In genomic region chr17:8359769-8360168, GRCh38 we compare ENCODE assay signal across 10 cellular contexts. TPM values are rescaled to one million over a fixed set of nuclear protein-coding genes. Genes with fewer than 3 reads are reported as not detected.
DNase-seq lines count a peak whose midpoint lies in the region; ATAC-seq and TF ChIP-seq lines count a peak whose summit lies in the region.
"Had no signal": no experiment of that assay in that cellular context is flagged by ENCODE, and none has a peak within 500 bp of the region (broad histone marks: within the 10 kb centered on the region; RNA-seq: fewer than 3 reads in every experiment).

No MANE protein-coding gene starts in this region.

- no peak for TF ChIP-seq CTCF in fibroblast of the aortic adventitia (IDR thresholded peaks at IDR 0.05; ENCODE audit: insufficient read depth, low read length)

- no peak overlapping the region for H3K4me3 ChIP-seq in fibroblast of the aortic adventitia (ENCODE audit: low read depth, low read length)

- DNase-seq in Daoy (ENCODE audit: low read depth) (peak; percentile 80), RKO (ENCODE audit: low spot score) (peak; percentile 91), fibroblast of the aortic adventitia (ENCODE audit: low read depth) (peak; percentile 81), occipital lobe (lab: John Stamatoyannopoulos, UW) (peak; percentile 20), NOMO-1 treated with DMSO at 0.1 percent for 48 hours (lab: John Stamatoyannopoulos, UW; ENCODE audit: unreplicated experiment) (no peak), medulla oblongata (ENCODE audit: extremely low spot score) (no peak), LoVo (ENCODE audit: low spot score) (no peak)
- DNase-seq: activated T-cell treated with anti-CD3 and anti-CD28 coated beads, Interleukin-2, amount 50 U/mL, for 48 hours had no signal

- ATAC-seq in GM18519 (IDR thresholded peaks at IDR 0.05; ENCODE audit: low FRiP score, unreplicated experiment) = no peak

RNA-seq across cellular contexts. Expression of gene ODF4, which starts 20.1 kb away (rescaled TPM):
- total RNA-seq in Daoy (2014; rRNA removed; shearing (Covaris generic)) = not detected in 2 replicates
- not detected in 2 replicates for total RNA-seq in fibroblast of the aortic adventitia (ENCODE audit: low replicate concordance)
- total RNA-seq in occipital lobe = not detected
- total RNA-seq: lower leg skin had no signal

RNA-seq across cellular contexts. Expression of gene RPL26, which starts 23.2 kb away (rescaled TPM):
- total RNA-seq in Daoy (2014; rRNA removed; shearing (Covaris generic)) = 4,153 and 4,235 TPM in 2 replicates
- total RNA-seq in fibroblast of the aortic adventitia (ENCODE audit: low replicate concordance) = 2,801 and 6,665 TPM in 2 replicates
- total RNA-seq in occipital lobe = 3,834 TPM

RNA-seq across cellular contexts. Expression of gene RNF222, which starts 37.9 kb away (rescaled TPM):
- not detected in 2 replicates for total RNA-seq in Daoy (2014; rRNA removed; shearing (Covaris generic))
- total RNA-seq in fibroblast of the aortic adventitia (ENCODE audit: low replicate concordance) = not detected in 2 replicates
- total RNA-seq in occipital lobe = not detected

RNA-seq across cellular contexts. Expression of gene ARHGEF15, which starts 49.7 kb away (rescaled TPM):
- not detected in 2 replicates for total RNA-seq in Daoy (2014; rRNA removed; shearing (Covaris generic))
- total RNA-seq in fibroblast of the aortic adventitia (ENCODE audit: low replicate concordance) (0.09 and 0.33 TPM in 2 replicates), occipital lobe (0.47 TPM)

Comparison
In these comparisons a context has a peak if more than half of its experiments do, and no peak if none do; other contexts are left out.
1. DNase-seq: peak in Daoy (single experiment), RKO (single experiment), fibroblast of the aortic adventitia (single experiment) and occipital lobe (single experiment); none in NOMO-1 treated with DMSO at 0.1 percent for 48 hours (single experiment), medulla oblongata (single experiment) and LoVo (single experiment).